Comparison of ENCODE assay signal across 1 cellular context in the genomic region with DNA sequence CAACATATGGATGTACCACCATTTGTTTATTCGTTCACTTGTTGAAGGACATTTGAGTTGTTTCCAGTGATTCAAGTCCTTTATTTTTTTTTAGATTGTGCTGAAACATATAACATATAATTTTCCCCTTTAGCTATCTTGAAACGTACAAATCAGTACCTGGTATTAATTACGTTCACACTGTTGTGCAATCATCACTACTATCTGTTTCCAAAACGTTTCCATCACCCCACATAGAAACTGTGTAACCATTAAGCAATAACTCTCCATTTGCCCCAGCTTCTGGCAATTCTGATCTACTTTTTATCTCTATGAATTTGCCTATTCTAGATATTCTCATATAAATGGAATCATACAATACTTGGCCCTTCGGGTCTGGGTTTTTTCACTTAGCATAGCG.
TF ChIP-seq lines count a peak whose summit lies in the region.

No MANE protein-coding gene starts in this region.

TF ChIP-seq in IMR-90, 13 proteins besides CTCF, POLR2A, EP300 and RAD21:
- peak; percentile 86 for TF ChIP-seq CEBPB (IDR thresholded peaks at IDR 0.05; ENCODE audit: low read depth, low read length)
- no peak for TF ChIP-seq NFE2L2 (IDR thresholded peaks at IDR 0.05; ENCODE audit: low read depth, low read length)
